In genomic region chr22:50119169-50119767, GRCh38 we compare ENCODE assay signal across 15 cellular contexts. TPM values are rescaled to one million over a fixed set of nuclear protein-coding genes. Genes with fewer than 3 reads are reported as not detected.
"Had no signal": no experiment of that assay in that cellular context is flagged by ENCODE, and none has a peak within 500 bp of the region (broad histone marks: within the 10 kb centered on the region; RNA-seq: fewer than 3 reads in every experiment).

No MANE protein-coding gene starts in this region.

- H3K4me1 ChIP-seq: psoas muscle had no signal

- H3K4me1 Mint-ChIP-seq: activated naive CD4-positive, alpha-beta T cell treated with anti-CD3 and anti-CD28 coated beads, Interleukin-2, amount 10 ng/mL, durations not matched to agents 7 days and 5 days; central memory CD8-positive, alpha-beta T cell; WTC11 had no signal

- H3K4me3 Mint-ChIP-seq: activated naive CD4-positive, alpha-beta T cell treated with anti-CD3 and anti-CD28 coated beads, Interleukin-2, amount 10 ng/mL, durations not matched to agents 7 days and 5 days; central memory CD8-positive, alpha-beta T cell; dendritic cell treated with granulocyte-macrophage colony-stimulating factor and Interleukin-4, amounts not matched to agents 40 ng/mL and 50 ng/mL, for 4 days; effector memory CD8-positive, alpha-beta T cell; nephron; T-helper 1 cell treated with Interleukin-12 subunit alpha and Interleukin-12 subunit beta and Interleukin-4 antibody, amounts not matched to agents 30 μg/mL and 1 μg/mL, for 36 hours; WTC11 had no signal

- DNase-seq: activated CD4-positive, alpha-beta T cell treated with anti-CD3 and anti-CD28 coated beads for 48 hours; activated CD8-positive, alpha-beta memory T cell treated with anti-CD3 and anti-CD28 coated beads for 24 hours; activated naive CD4-positive, alpha-beta T cell treated with anti-CD3 and anti-CD28 coated beads, Interleukin-2, amount 10 ng/mL, durations not matched to agents 7 days and 5 days; effector memory CD8-positive, alpha-beta T cell; hypothalamus; occipital lobe; psoas muscle; stimulated activated CD4-positive, alpha-beta T cell treated with anti-CD3 and anti-CD28 coated beads, Interleukin-2, amount 100 ng/mL, for 48 hours; stimulated activated naive CD8-positive, alpha-beta T cell treated with anti-CD3 and anti-CD28 coated beads, Interleukin-15, Interleukin-2, amounts not matched to agents 100 U/mL and 50 U/mL, for 24 hours had no signal

- H3K36me3 Mint-ChIP-seq: WTC11 had no signal

- ATAC-seq: effector memory CD8-positive, alpha-beta T cell; psoas muscle; stimulated activated naive CD8-positive, alpha-beta T cell treated with anti-CD3 and anti-CD28 coated beads, Interleukin-15, Interleukin-2, amounts not matched to agents 100 U/mL and 50 U/mL, for 24 hours; WTC11 had no signal

- H3K27ac ChIP-seq: psoas muscle had no signal

- H3K4me3 ChIP-seq: psoas muscle had no signal

- H3K27ac Mint-ChIP-seq: activated naive CD4-positive, alpha-beta T cell treated with anti-CD3 and anti-CD28 coated beads, Interleukin-2, amount 10 ng/mL, durations not matched to agents 7 days and 5 days; dendritic cell treated with granulocyte-macrophage colony-stimulating factor and Interleukin-4, amounts not matched to agents 40 ng/mL and 50 ng/mL, for 4 days; effector memory CD8-positive, alpha-beta T cell; T-helper 1 cell treated with Interleukin-12 subunit alpha and Interleukin-12 subunit beta and Interleukin-4 antibody, amounts not matched to agents 30 μg/mL and 1 μg/mL, for 36 hours; WTC11 had no signal

RNA-seq across cellular contexts. Expression of gene MOV10L1, which starts 29.5 kb away (rescaled TPM):
- total RNA-seq: WTC11 had no signal

RNA-seq across cellular contexts. Expression of gene MLC1, which starts 34.0 kb away (rescaled TPM):
- total RNA-seq: lung microvascular endothelial cell, psoas muscle had no signal
